In genomic region chr6:90516074-90516660, GRCh38 we compare ENCODE assay signal across 29 cellular contexts.
DNase-seq lines count a peak whose midpoint lies in the region; ATAC-seq, FAIRE-seq and TF ChIP-seq lines count a peak whose summit lies in the region.
"Had no signal": no experiment of that assay in that cellular context is flagged by ENCODE, and none has a peak within 500 bp of the region (broad histone marks: within the 10 kb centered on the region; RNA-seq: fewer than 3 reads in every experiment).

No MANE protein-coding gene starts in this region.

- H3K9me3 ChIP-seq in HepG2 (ENCODE audit: low read length) (no peaks in the 10 kb centered on the region), right lobe of liver (no peaks in the 10 kb centered on the region), neural progenitor cell (ENCODE audit: low read depth) (no peaks in the 10 kb centered on the region), colonic mucosa (no peaks in the 10 kb centered on the region)
- H3K9me3 ChIP-seq: BLaER1 treated with 17β-estradiol and CSF1 and Interleukin-3, amounts not matched to agents 10 nM and 100 nM; SK-N-SH had no signal

- H3K4me1 Mint-ChIP-seq in neural progenitor cell (no peaks in the 10 kb centered on the region), HFFc6 (ENCODE audit: low read depth) (no peaks in the 10 kb centered on the region)

- DNase-seq in HepG2 (ENCODE audit: low spot score) (no peak), right lobe of liver (no peak), neural progenitor cell (ENCODE audit: low spot score) (no peak), sciatic nerve (ENCODE audit: low spot score) (no peak), HFFc6 (no peak), colonic mucosa (no peak)
- DNase-seq: 8988T; CD4-positive, alpha-beta T cell; COR-L47; DMS 273 treated with DMSO at 0.1 percent for 48 hours; DMS79 treated with DMSO at 0.1 percent for 48 hours; GF-D8; HCEC 1CT; Kasumi-1; MV-4-11; NCI-H1105; NCI-H146; NCI-H1930; NCI-H2107; NCI-H524; NCI-H774; PC-3; SK-N-SH had no signal

- no peak overlapping the region for H3K27ac Mint-ChIP-seq in neural progenitor cell
- no peak overlapping the region for H3K27ac Mint-ChIP-seq in HFFc6
- H3K27ac Mint-ChIP-seq: CD4-positive, alpha-beta T cell had no signal

- H3K36me3 ChIP-seq in HepG2 (replicated peaks in 1 of 2; ENCODE audit: control insufficient read depth in 1 of 2, insufficient read depth in 2 of 2, low read length in 2 of 2): peaks cover under 1 to 36% of the 10 kb centered on the region in 2 experiments; a peak in 2 of 5 replicates
- H3K36me3 ChIP-seq in right lobe of liver: peaks cover 0 to 32% (median 12%) of the 10 kb centered on the region in 4 donors
- peaks cover 27% of the 10 kb centered on the region for H3K36me3 ChIP-seq in neural progenitor cell
- H3K36me3 ChIP-seq in colonic mucosa: no peaks in the 10 kb centered on the region

- no peak for TF ChIP-seq CTCF in HepG2 (CRISPR knock-in tag; IDR thresholded peaks at IDR 0.05)
- no peak for TF ChIP-seq CTCF in right lobe of liver (IDR thresholded peaks at IDR 0.05)
- TF ChIP-seq CTCF in neural progenitor cell (IDR thresholded peaks at IDR 0.05): no peak
- no peak for TF ChIP-seq CTCF in HFFc6 (IDR thresholded peaks at IDR 0.05)
- TF ChIP-seq CTCF in colonic mucosa (IDR thresholded peaks at IDR 0.05): no peak

- CTCF ChIA-PET in HepG2 (lab: Yijun Ruan, JAX; ENCODE audit: low intra/inter-chr PET ratio, low total read pairs): no interaction called here

- H2AFZ ChIP-seq in HepG2 (ENCODE audit: low read length) (no peak overlapping the region), neural progenitor cell (replicated peaks) (no peak overlapping the region)

- no peak overlapping the region for H3K4me3 ChIP-seq in HepG2 (replicated peaks in 1 of 3; ENCODE audit: insufficient read depth in 1 of 3, low read depth in 2 of 3, low read length in 3 of 3)
- H3K4me3 ChIP-seq in right lobe of liver: no peak overlapping the region
- no peak overlapping the region for H3K4me3 ChIP-seq in neural progenitor cell
- H3K4me3 ChIP-seq in colonic mucosa: no peak overlapping the region
- H3K4me3 ChIP-seq: BLaER1 treated with 17β-estradiol and CSF1 and Interleukin-3, amounts not matched to agents 10 nM and 100 nM had no signal

- no peak for FAIRE-seq in HepG2 (lab: Jason Lieb, UNC)
- FAIRE-seq: GM12891, H1 had no signal

- in situ Hi-C loops in HepG2 (cut with HindIII; ENCODE audit: extremely low pct_ligation_motif_present, low pct_unique_long_range_greater_than_20kb): no loop called here

- no peak for TF ChIP-seq RAD21 in HepG2 (CRISPR knock-in tag; IDR thresholded peaks at IDR 0.05)

- TSS peak; percentile 42 for BruUV-seq in HepG2 (replicated peaks; lab: Mats Ljungman, UMichigan)

- H3K27me3 ChIP-seq in HepG2 (ENCODE audit: control insufficient read depth in 1 of 2, insufficient read depth in 2 of 2, low read length in 2 of 2) (no peaks in the 10 kb centered on the region), right lobe of liver (no peaks in the 10 kb centered on the region), neural progenitor cell (no peaks in the 10 kb centered on the region), colonic mucosa (no peaks in the 10 kb centered on the region)
- H3K27me3 ChIP-seq: BLaER1 treated with 17β-estradiol and CSF1 and Interleukin-3, amounts not matched to agents 10 nM and 100 nM had no signal

- no peaks in the 10 kb centered on the region for H3K27me3 Mint-ChIP-seq in neural progenitor cell (ENCODE audit: insufficient read depth, low read depth)
- H3K27me3 Mint-ChIP-seq in HFFc6 (ENCODE audit: insufficient read depth): no peaks in the 10 kb centered on the region
- H3K27me3 Mint-ChIP-seq: CD4-positive, alpha-beta T cell had no signal

- H3K36me3 Mint-ChIP-seq in neural progenitor cell (peaks cover 20% of the 10 kb centered on the region), HFFc6 (ENCODE audit: low read depth) (peaks cover 20% of the 10 kb centered on the region)

- H3K9ac ChIP-seq in HepG2 (ENCODE audit: insufficient read depth, low read depth, low read length) (no peak overlapping the region), neural progenitor cell (no peak overlapping the region), colonic mucosa (ENCODE audit: low read depth in 2 of 2, low read length in 2 of 2) (no peak overlapping the region)
- H3K9ac ChIP-seq: BLaER1 treated with 17β-estradiol and CSF1 and Interleukin-3, amounts not matched to agents 10 nM and 100 nM; SK-N-SH had no signal

- TF ChIP-seq EP300 in HepG2 (IDR thresholded peaks at IDR 0.05; ENCODE audit: low read depth in 2 of 2, low read length in 2 of 2): no peak
- TF ChIP-seq EP300 in HepG2 (CRISPR knock-in tag; IDR thresholded peaks at IDR 0.05; ENCODE audit: borderline replicate concordance): no peak

- POLR2A ChIA-PET in HepG2 (lab: Yijun Ruan, JAX): no interaction called here

- no peak overlapping the region for H3K4me2 ChIP-seq in HepG2 (ENCODE audit: low read depth, low read length)
- H3K4me2 ChIP-seq in neural progenitor cell: no peak overlapping the region
- H3K4me2 ChIP-seq: BLaER1 treated with 17β-estradiol and CSF1 and Interleukin-3, amounts not matched to agents 10 nM and 100 nM; SK-N-SH had no signal

- H3K27ac ChIP-seq in HepG2 (ENCODE audit: extremely low read length, insufficient read depth, low read length) (no peak overlapping the region), right lobe of liver (no peak overlapping the region), cingulate gyrus (ENCODE audit: low read depth, low read length) (peak overlapping the region; percentile 81), neural progenitor cell (peak overlapping the region; percentile 26), colonic mucosa (no peak overlapping the region)
- H3K27ac ChIP-seq: BLaER1 treated with 17β-estradiol and CSF1 and Interleukin-3, amounts not matched to agents 10 nM and 100 nM; HL-60 had no signal

- H3K4me3 Mint-ChIP-seq in neural progenitor cell (no peak overlapping the region), HFFc6 (no peak overlapping the region)
- H3K4me3 Mint-ChIP-seq: CD4-positive, alpha-beta T cell had no signal

- no peak for ATAC-seq in HepG2
- no peak for ATAC-seq in right lobe of liver
- no peak for ATAC-seq in sciatic nerve
- ATAC-seq in HG02981 (IDR thresholded peaks at IDR 0.05; ENCODE audit: unreplicated experiment): no peak
- ATAC-seq: PC-3 had no signal

- intact Hi-C loops in HepG2 (cut with micrococcal nuclease; ENCODE audit: unreplicated experiment): no loop called here
- intact Hi-C loops in right lobe of liver (cut with DNase I): no loop called here
- intact Hi-C loops in sciatic nerve (cut with DNase I): no loop called here
- intact Hi-C loops in colonic mucosa (cut with DNase I): no loop called here

- H3K4me1 ChIP-seq in HepG2 (ENCODE audit: insufficient read depth, low read length) (no peaks in the 10 kb centered on the region), right lobe of liver (no peaks in the 10 kb centered on the region), neural progenitor cell (no peaks in the 10 kb centered on the region), colonic mucosa (no peaks in the 10 kb centered on the region)
- H3K4me1 ChIP-seq: BLaER1 treated with 17β-estradiol and CSF1 and Interleukin-3, amounts not matched to agents 10 nM and 100 nM had no signal

- no peak for TF ChIP-seq POLR2A in HepG2 (IDR thresholded peaks at IDR 0.05; ENCODE audit: insufficient read depth in 1 of 2, low read depth in 2 of 2, low read length in 2 of 2)
- no peak for TF ChIP-seq POLR2A in right lobe of liver (IDR thresholded peaks at IDR 0.05)

- H3K79me2 ChIP-seq in HepG2 (ENCODE audit: insufficient read depth, low read length) (no peaks in the 10 kb centered on the region), neural progenitor cell (ENCODE audit: low read depth) (no peaks in the 10 kb centered on the region)

- H3K9me3 Mint-ChIP-seq in neural progenitor cell (no peaks in the 10 kb centered on the region), HFFc6 (no peaks in the 10 kb centered on the region)
- H3K9me3 Mint-ChIP-seq: CD4-positive, alpha-beta T cell had no signal

- peaks cover 4% of the 10 kb centered on the region for H3F3A ChIP-seq in neural progenitor cell (ENCODE audit: low read depth)

- WGBS in HepG2 (ENCODE audit: low lambda C conversion rate): 94% methylated on average over 6 of the region's 6 CpGs
- 85% methylated on average over 6 of the region's 6 CpGs for WGBS in right lobe of liver (ENCODE audit: insufficient coverage, low coverage, low lambda C conversion rate, missing lambda C conversion rate)

- no peaks in the 10 kb centered on the region for H4K20me1 ChIP-seq in HepG2 (ENCODE audit: insufficient read depth, low read length)
- no peaks in the 10 kb centered on the region for H4K20me1 ChIP-seq in neural progenitor cell (ENCODE audit: low read depth)
- H4K20me1 ChIP-seq: BLaER1 treated with 17β-estradiol and CSF1 and Interleukin-3, amounts not matched to agents 10 nM and 100 nM had no signal

TF ChIP-seq in HepG2, 621 proteins besides CTCF, POLR2A, EP300 and RAD21:
- no peak for TF ChIP-seq RFX1 (IDR thresholded peaks at IDR 0.05)

Comparison
In these comparisons a context has a peak if more than half of its experiments do, and no peak if none do; other contexts are left out.
1. H3K27ac ChIP-seq: peak in cingulate gyrus (single experiment) and neural progenitor cell (single experiment); none in HepG2 (single experiment), right lobe of liver (0 of 3) and colonic mucosa (single experiment).